Comparison of ENCODE assay signal across 14 cellular contexts in the genomic region with DNA sequence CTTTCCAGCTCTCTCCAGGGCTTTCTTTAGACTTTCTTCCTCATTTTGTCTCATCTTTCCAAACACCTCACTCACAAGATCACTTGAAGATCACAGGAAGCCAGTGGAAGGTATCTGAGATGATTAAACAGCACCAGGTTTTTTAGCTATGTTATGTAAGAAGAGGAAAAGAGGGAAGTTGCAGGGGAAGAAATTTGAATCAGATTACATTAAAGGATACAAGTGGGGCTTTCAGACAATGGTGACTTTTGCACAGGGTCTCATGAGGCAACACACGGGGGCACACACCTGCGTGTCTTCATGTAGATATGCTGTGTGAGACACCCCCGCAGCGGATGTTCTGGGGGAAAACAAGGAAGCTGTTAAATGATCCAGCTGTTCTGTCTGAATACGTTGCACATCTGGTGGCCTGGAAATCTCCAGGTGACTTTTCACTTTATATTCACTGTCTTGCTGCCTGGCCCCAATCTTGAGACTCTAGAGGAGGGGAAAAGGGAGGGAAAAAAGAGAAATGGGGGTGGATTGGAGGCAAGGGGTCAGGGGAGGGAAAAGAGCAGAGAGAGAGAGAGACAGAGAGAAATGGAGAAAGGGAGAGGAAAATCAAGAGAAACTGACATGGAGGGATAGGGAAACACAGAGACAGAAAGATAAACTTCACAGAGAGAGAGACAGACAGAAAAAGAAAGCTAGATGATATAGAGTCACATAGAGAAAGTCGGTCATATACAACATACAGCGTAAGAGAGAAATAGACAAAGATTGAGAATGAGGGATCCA. TPM values are rescaled to one million over a fixed set of nuclear protein-coding genes. Genes with fewer than 3 reads are reported as not detected.
DNase-seq lines count a peak whose midpoint lies in the region; ATAC-seq and TF ChIP-seq lines count a peak whose summit lies in the region.
"Had no signal": no experiment of that assay in that cellular context is flagged by ENCODE, and none has a peak within 500 bp of the region (broad histone marks: within the 10 kb centered on the region; RNA-seq: fewer than 3 reads in every experiment).

No MANE protein-coding gene starts in this region.

- H3K9me3 Mint-ChIP-seq in activated CD4-positive, alpha-beta T cell treated with anti-CD3 and anti-CD28 coated beads, Interleukin-2, amount 10 ng/mL, durations not matched to agents 24 days and 14 days = peaks cover 3% of the 10 kb centered on the region
- peaks cover 2% of the 10 kb centered on the region for H3K9me3 Mint-ChIP-seq in activated CD4-positive, alpha-beta memory T cell treated with anti-CD3 and anti-CD28 coated beads for 36 hours
- H3K9me3 Mint-ChIP-seq in nephron = no peaks in the 10 kb centered on the region

- peak overlapping the region; percentile 69 for H3K4me3 Mint-ChIP-seq in activated CD4-positive, alpha-beta T cell treated with anti-CD3 and anti-CD28 coated beads, Interleukin-2, amount 10 ng/mL, durations not matched to agents 24 days and 14 days
- H3K4me3 Mint-ChIP-seq in activated CD4-positive, alpha-beta memory T cell treated with anti-CD3 and anti-CD28 coated beads for 36 hours = peak overlapping the region; percentile 46
- H3K4me3 Mint-ChIP-seq in nephron = no peak overlapping the region

- TF ChIP-seq CTCF in nephron (IDR thresholded peaks at IDR 0.05; ENCODE audit: unreplicated experiment in 3 of 3) (no peak), foreskin keratinocyte (conservative IDR thresholded peaks at IDR 0.05) (no peak)

- peaks cover 2% of the 10 kb centered on the region for H3K36me3 Mint-ChIP-seq in activated CD4-positive, alpha-beta T cell treated with anti-CD3 and anti-CD28 coated beads, Interleukin-2, amount 10 ng/mL, durations not matched to agents 24 days and 14 days (ENCODE audit: low read depth)
- H3K36me3 Mint-ChIP-seq in activated CD4-positive, alpha-beta memory T cell treated with anti-CD3 and anti-CD28 coated beads for 36 hours = no peaks in the 10 kb centered on the region
- H3K36me3 Mint-ChIP-seq in nephron (ENCODE audit: low read depth) = no peaks in the 10 kb centered on the region

- ATAC-seq in GM21381 (IDR thresholded peaks at IDR 0.05; ENCODE audit: unreplicated experiment) (no peak), foreskin keratinocyte (no peak), GM21825 (IDR thresholded peaks at IDR 0.05; ENCODE audit: unreplicated experiment) (no peak)
- ATAC-seq: HepG2, upper lobe of right lung had no signal

- H3K27ac ChIP-seq in foreskin keratinocyte = no peak overlapping the region
- H3K27ac ChIP-seq: upper lobe of right lung had no signal

- POLR2A ChIA-PET in activated CD4-positive, alpha-beta memory T cell treated with anti-CD3 and anti-CD28 coated beads for 36 hours (lab: Charles Lee) = interaction anchor here (0.5 to 5.3 kb wide), 5 partner anchors 9 to 42 kb away, joined by 3 to 46 read pairs (median 3); a partner anchor contains a TSS

- peak overlapping the region; percentile 97 for H3K27ac Mint-ChIP-seq in activated CD4-positive, alpha-beta T cell treated with anti-CD3 and anti-CD28 coated beads, Interleukin-2, amount 10 ng/mL, durations not matched to agents 24 days and 14 days
- H3K27ac Mint-ChIP-seq in activated CD4-positive, alpha-beta memory T cell treated with anti-CD3 and anti-CD28 coated beads for 36 hours = peak overlapping the region; percentile 94
- peak overlapping the region in 2 of 3 experiments; percentile 0 to 35 for H3K27ac Mint-ChIP-seq in nephron

- no peaks in the 10 kb centered on the region for H3K4me1 ChIP-seq in foreskin keratinocyte

- H3K27me3 Mint-ChIP-seq in activated CD4-positive, alpha-beta T cell treated with anti-CD3 and anti-CD28 coated beads, Interleukin-2, amount 10 ng/mL, durations not matched to agents 24 days and 14 days = no peaks in the 10 kb centered on the region
- no peaks in the 10 kb centered on the region for H3K27me3 Mint-ChIP-seq in activated CD4-positive, alpha-beta memory T cell treated with anti-CD3 and anti-CD28 coated beads for 36 hours
- H3K27me3 Mint-ChIP-seq in nephron (ENCODE audit: low read depth) = peaks cover 11% of the 10 kb centered on the region

- H3K27me3 ChIP-seq in foreskin keratinocyte = no peaks in the 10 kb centered on the region
- H3K27me3 ChIP-seq: upper lobe of right lung had no signal

- peak; percentile 65 for DNase-seq in activated CD4-positive, alpha-beta T cell treated with anti-CD3 and anti-CD28 coated beads, Interleukin-2, amount 10 ng/mL, durations not matched to agents 24 days and 14 days
- no peak for DNase-seq in activated CD4-positive, alpha-beta T cell treated with anti-CD3 and anti-CD28 coated beads, Interleukin-2, amount 50 U/mL, for 1 hour
- DNase-seq in GF-D8 (lab: John Stamatoyannopoulos, UW) = peak; percentile 30
- no peak for DNase-seq in activated CD4-positive, alpha-beta memory T cell treated with anti-CD3 and anti-CD28 coated beads for 36 hours
- DNase-seq in foreskin keratinocyte = no peak
- DNase-seq: activated CD4-positive, alpha-beta T cell treated with anti-CD3 and anti-CD28 coated beads, Interleukin-2, amount 50 U/mL, for 48 hours; central memory CD4-positive, alpha-beta T cell; COR-L47; NCI-H1105; upper lobe of right lung had no signal

- CTCF ChIA-PET in activated CD4-positive, alpha-beta memory T cell treated with anti-CD3 and anti-CD28 coated beads for 36 hours (lab: Charles Lee) = interaction anchor here (1.2 to 4.3 kb wide), 3 partner anchors 39 to 74 kb away, joined by 3 to 30 read pairs (median 4); no protein-coding TSS in a partner anchor

- peaks cover 60% of the 10 kb centered on the region for H3K4me1 Mint-ChIP-seq in activated CD4-positive, alpha-beta T cell treated with anti-CD3 and anti-CD28 coated beads, Interleukin-2, amount 10 ng/mL, durations not matched to agents 24 days and 14 days
- peaks cover 78% of the 10 kb centered on the region for H3K4me1 Mint-ChIP-seq in activated CD4-positive, alpha-beta memory T cell treated with anti-CD3 and anti-CD28 coated beads for 36 hours (ENCODE audit: low read depth)
- no peaks in the 10 kb centered on the region for H3K4me1 Mint-ChIP-seq in nephron

- intact Hi-C loops in activated CD4-positive, alpha-beta T cell treated with anti-CD3 and anti-CD28 coated beads, Interleukin-2, amount 10 ng/mL, durations not matched to agents 24 days and 14 days (cut with micrococcal nuclease) = no loop called here
- intact Hi-C loops in activated CD4-positive, alpha-beta memory T cell treated with anti-CD3 and anti-CD28 coated beads for 36 hours (cut with micrococcal nuclease) = loop anchor here (10.0 kb wide), 1 partner anchor 656 kb away; no protein-coding TSS in a partner anchor

RNA-seq across cellular contexts. Expression of a gene that starts 36.3 kb away (rescaled TPM):
- 459 and 489 TPM in 2 replicates for total RNA-seq in activated CD4-positive, alpha-beta T cell treated with anti-CD3 and anti-CD28 coated beads, Interleukin-2, amount 10 ng/mL, durations not matched to agents 24 days and 14 days
- 100 to 1,000 TPM; 334 to 343 TPM for total RNA-seq in activated CD4-positive, alpha-beta memory T cell treated with anti-CD3 and anti-CD28 coated beads for 36 hours
- total RNA-seq in foreskin keratinocyte = 118 and 143 TPM in 2 replicates
- 76.2 and 107 TPM in 2 replicates for polyA plus RNA-seq in foreskin keratinocyte

Comparison
In these comparisons a context has a peak if more than half of its experiments do, and no peak if none do; other contexts are left out.
1. DNase-seq: peak in activated CD4-positive, alpha-beta T cell treated with anti-CD3 and anti-CD28 coated beads, Interleukin-2, amount 10 ng/mL, durations not matched to agents 24 days and 14 days (single experiment) and GF-D8 (single experiment); none in activated CD4-positive, alpha-beta T cell treated with anti-CD3 and anti-CD28 coated beads, Interleukin-2, amount 50 U/mL, for 1 hour (single experiment), activated CD4-positive, alpha-beta memory T cell treated with anti-CD3 and anti-CD28 coated beads for 36 hours (single experiment) and foreskin keratinocyte (0 of 2).
2. H3K27ac Mint-ChIP-seq: peak in every context shown above with its lines; median percentile 97 in activated CD4-positive, alpha-beta T cell treated with anti-CD3 and anti-CD28 coated beads, Interleukin-2, amount 10 ng/mL, durations not matched to agents 24 days and 14 days; 94 in activated CD4-positive, alpha-beta memory T cell treated with anti-CD3 and anti-CD28 coated beads for 36 hours; 18 in nephron.
3. H3K4me3 Mint-ChIP-seq: peak in activated CD4-positive, alpha-beta T cell treated with anti-CD3 and anti-CD28 coated beads, Interleukin-2, amount 10 ng/mL, durations not matched to agents 24 days and 14 days (single experiment) and activated CD4-positive, alpha-beta memory T cell treated with anti-CD3 and anti-CD28 coated beads for 36 hours (single experiment); none in nephron (0 of 3).